Comparison of ENCODE assay signal across 9 cellular contexts in genomic region chr19:7191946-7192691, GRCh38.
DNase-seq lines count a peak whose midpoint lies in the region; ATAC-seq and TF ChIP-seq lines count a peak whose summit lies in the region.
"Had no signal": no experiment of that assay in that cellular context is flagged by ENCODE, and none has a peak within 500 bp of the region (broad histone marks: within the 10 kb centered on the region; RNA-seq: fewer than 3 reads in every experiment).

No MANE protein-coding gene starts in this region.

- no peaks in the 10 kb centered on the region; the same call in 1 of the 2 replicates for H3K79me2 ChIP-seq in DND-41 (ENCODE audit: insufficient read depth, low read length)

- peak overlapping the region; percentile 52 for H3K4me2 ChIP-seq in DND-41 (ENCODE audit: insufficient read depth, low read length)

- H3K4me3 Mint-ChIP-seq in natural killer cell: peak overlapping the region; percentile 80

- H3K36me3 ChIP-seq in DND-41 (ENCODE audit: insufficient read depth, low read length) (no peaks in the 10 kb centered on the region), mucosa of descending colon (ENCODE audit: low read depth) (no peaks in the 10 kb centered on the region)

- H4K20me1 ChIP-seq in DND-41 (ENCODE audit: insufficient read depth, low read length): peaks cover 3% of the 10 kb centered on the region

- H3K9me3 ChIP-seq in DND-41 (ENCODE audit: insufficient read depth, low read length, severe bottlenecking): no peaks in the 10 kb centered on the region
- no peaks in the 10 kb centered on the region for H3K9me3 ChIP-seq in mucosa of descending colon

- H3K27ac Mint-ChIP-seq in natural killer cell: peak overlapping the region; percentile 77 to 87

- H3K4me1 ChIP-seq in DND-41 (ENCODE audit: insufficient read depth, low read length) (peaks cover 25% of the 10 kb centered on the region), mucosa of descending colon (ENCODE audit: low read depth) (peaks cover 13% of the 10 kb centered on the region)

- H3K4me3 ChIP-seq in DND-41 (ENCODE audit: low read depth in 1 of 2, low read length in 2 of 2) (no peak overlapping the region; a peak in 1 of 4 replicates), mucosa of descending colon (no peak overlapping the region)

- DNase-seq in DND-41 (peak; percentile 64), M059J (ENCODE audit: low read depth) (peak; percentile 12), natural killer cell (peak; percentile 50), NCI-H1105 (lab: John Stamatoyannopoulos, UW) (no peak), nucleus accumbens (lab: John Stamatoyannopoulos, UW) (no peak), mucosa of descending colon (no peak), dermis blood vessel endothelial cell (no peak)
- peak in 2 of 3 experiments; percentile 11 to 25 for DNase-seq in activated CD8-positive, alpha-beta memory T cell treated with anti-CD3 and anti-CD28 coated beads for 48 hours (ENCODE audit: low read depth in 2 of 3, low spot score in 2 of 3)
- DNase-seq: occipital lobe had no signal

- H3K27ac ChIP-seq in DND-41 (ENCODE audit: low read length): no peak overlapping the region

- H3K27me3 Mint-ChIP-seq in natural killer cell (ENCODE audit: low read depth in 2 of 2): no peaks in the 10 kb centered on the region

- ATAC-seq in DND-41 (ENCODE audit: insufficient read depth, low read depth) (peak; percentile 78), natural killer cell (peak; percentile 69 to 89 (median 73)), mucosa of descending colon (no peak)

- H2AFZ ChIP-seq in DND-41 (ENCODE audit: low read depth, low read length): 0 out of 2 replicates have a peak overlapping the region, but pooled peaks have one; percentile 24

- intact Hi-C loops in natural killer cell (cut with micrococcal nuclease): loop anchor here (5.0 kb wide), 1 partner anchor 500 kb away; no protein-coding TSS in a partner anchor
- intact Hi-C loops in mucosa of descending colon (cut with DNase I, micrococcal nuclease): loop anchor here in 1 of 2 donors (10.0 kb wide), 1 partner anchor 103 kb away; the partner anchor contains the start of gene INSR

- no peaks in the 10 kb centered on the region for H3K27me3 ChIP-seq in DND-41 (ENCODE audit: insufficient read depth, low read length, poor library complexity)

- H3K4me1 Mint-ChIP-seq in natural killer cell: peaks cover 36 to 44% of the 10 kb centered on the region in 2 donors

- H3K9ac ChIP-seq in DND-41 (ENCODE audit: low read depth, low read length): no peak overlapping the region

- no peaks in the 10 kb centered on the region for H3K36me3 Mint-ChIP-seq in natural killer cell

- TF ChIP-seq CTCF in DND-41 (IDR thresholded peaks at IDR 0.05; ENCODE audit: borderline replicate concordance, extremely low read depth, low read length, poor library complexity, severe bottlenecking) (no peak), natural killer cell (IDR thresholded peaks at IDR 0.05) (peak; percentile 34), mucosa of descending colon (IDR thresholded peaks at IDR 0.05) (no peak)

- no peaks in the 10 kb centered on the region for H3K9me3 Mint-ChIP-seq in natural killer cell

Comparison
In these comparisons a context has a peak if more than half of its experiments do, and no peak if none do; other contexts are left out.
1. DNase-seq: peak in DND-41 (single experiment), M059J (single experiment), activated CD8-positive, alpha-beta memory T cell treated with anti-CD3 and anti-CD28 coated beads for 48 hours (2 of 3) and natural killer cell (single experiment); none in NCI-H1105 (single experiment), nucleus accumbens (0 of 56), mucosa of descending colon (0 of 3) and dermis blood vessel endothelial cell (single experiment).